Comparison of ENCODE assay signal across 8 cellular contexts in the genomic region with DNA sequence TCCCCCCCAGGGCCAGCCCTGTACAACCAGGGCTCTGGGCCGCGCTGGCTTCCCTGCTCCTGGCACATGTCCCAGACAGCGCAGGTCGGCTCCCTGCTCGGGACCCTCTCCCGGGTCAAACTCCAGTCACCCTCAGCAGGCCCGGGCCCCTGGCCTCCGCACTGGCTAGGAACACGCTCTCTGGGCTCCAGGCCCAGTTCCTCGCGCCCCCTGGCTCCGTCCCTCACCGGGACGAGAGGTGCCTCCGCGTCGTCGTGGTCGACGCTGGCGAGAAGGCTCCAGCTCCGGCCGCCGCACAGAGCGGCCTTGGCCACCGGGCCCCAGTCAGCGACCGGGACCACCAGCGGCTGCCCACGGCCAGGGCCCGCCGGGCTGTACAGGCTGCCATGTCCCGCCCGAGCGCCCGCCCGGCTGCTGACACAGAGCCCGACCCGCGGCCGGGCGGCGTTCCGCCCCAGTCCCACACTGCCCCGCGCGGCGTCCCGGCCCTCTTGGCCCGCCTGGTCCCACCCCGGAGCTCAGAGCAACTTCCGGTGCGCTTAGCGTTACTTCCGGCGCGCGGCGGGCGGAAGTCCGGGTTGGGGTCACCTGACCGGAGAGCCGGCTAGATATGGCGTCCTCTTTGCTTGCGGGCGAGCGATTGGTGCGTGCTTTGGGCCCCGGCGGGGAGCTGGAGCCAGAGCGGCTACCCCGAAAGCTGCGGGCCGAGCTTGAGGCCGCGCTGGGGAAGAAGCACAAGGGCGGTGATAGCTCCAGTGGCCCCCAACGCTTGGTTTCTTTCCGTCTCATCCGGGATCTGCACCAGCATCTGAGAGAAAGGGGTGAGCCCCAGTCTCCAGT. TPM values are rescaled to one million over a fixed set of nuclear protein-coding genes. Genes with fewer than 3 reads are reported as not detected.
DNase-seq lines count a peak whose midpoint lies in the region; ATAC-seq and TF ChIP-seq lines count a peak whose summit lies in the region.

Gene POLDIP2 (minus strand): TSS at position 467 of the 840 bp plus-strand sequence. CDS start 79 bp downstream, at position 388.

- DNase-seq in DMS 273 (lab: John Stamatoyannopoulos, UW; ENCODE audit: unreplicated experiment) (peak; percentile 98), HuH-7.5 (ENCODE audit: low spot score) (peak; percentile 90), OCI-M1 (lab: John Stamatoyannopoulos, UW) (peak; percentile 98), activated T-cell treated with anti-CD3 and anti-CD28 coated beads for 24 hours (ENCODE audit: low read depth) (peak; percentile 95), epidermal melanocyte (ENCODE audit: insufficient read length, low spot score) (peak; percentile 87), mucosa of descending colon (peak; percentile 94 to 97 (median 97))
- DNase-seq in stimulated activated CD8-positive, alpha-beta memory T cell treated with anti-CD3 and anti-CD28 coated beads, Interleukin-4, amount 100 ng/mL, for 1 hour (ENCODE audit: low read depth in 2 of 2, low spot score in 1 of 2) = peak; percentile 85 to 91

- ATAC-seq in GM21526 (IDR thresholded peaks at IDR 0.05; ENCODE audit: low FRiP score, unreplicated experiment) (peak; percentile 85), mucosa of descending colon (peak; percentile 100)

- intact Hi-C loops in mucosa of descending colon (cut with DNase I, micrococcal nuclease) = no loop called here

- peak within 1 kb of the TSS; percentile 72 for H3K4me3 ChIP-seq in mucosa of descending colon

- TF ChIP-seq CTCF in mucosa of descending colon (IDR thresholded peaks at IDR 0.05) = no peak

- H3K9me3 ChIP-seq in mucosa of descending colon = no peaks in the 10 kb centered on the region

- peaks cover 11% of the 10 kb centered on the region for H3K36me3 ChIP-seq in mucosa of descending colon (ENCODE audit: low read depth)

- peaks cover 17% of the 10 kb centered on the region for H3K4me1 ChIP-seq in mucosa of descending colon (ENCODE audit: low read depth)

RNA-seq across cellular contexts. Expression of gene POLDIP2, which starts in this region (rescaled TPM):
- 10 to 100 TPM; 71.7 to 82.4 (median 81.3) TPM for total RNA-seq in mucosa of descending colon

Comparison
In these comparisons a context has a peak if more than half of its experiments do, and no peak if none do; other contexts are left out.
1. Peak in every context shown above with its lines: DNase-seq, ATAC-seq and H3K4me3 ChIP-seq.